Comparison of ENCODE assay signal across 11 cellular contexts in the genomic region with DNA sequence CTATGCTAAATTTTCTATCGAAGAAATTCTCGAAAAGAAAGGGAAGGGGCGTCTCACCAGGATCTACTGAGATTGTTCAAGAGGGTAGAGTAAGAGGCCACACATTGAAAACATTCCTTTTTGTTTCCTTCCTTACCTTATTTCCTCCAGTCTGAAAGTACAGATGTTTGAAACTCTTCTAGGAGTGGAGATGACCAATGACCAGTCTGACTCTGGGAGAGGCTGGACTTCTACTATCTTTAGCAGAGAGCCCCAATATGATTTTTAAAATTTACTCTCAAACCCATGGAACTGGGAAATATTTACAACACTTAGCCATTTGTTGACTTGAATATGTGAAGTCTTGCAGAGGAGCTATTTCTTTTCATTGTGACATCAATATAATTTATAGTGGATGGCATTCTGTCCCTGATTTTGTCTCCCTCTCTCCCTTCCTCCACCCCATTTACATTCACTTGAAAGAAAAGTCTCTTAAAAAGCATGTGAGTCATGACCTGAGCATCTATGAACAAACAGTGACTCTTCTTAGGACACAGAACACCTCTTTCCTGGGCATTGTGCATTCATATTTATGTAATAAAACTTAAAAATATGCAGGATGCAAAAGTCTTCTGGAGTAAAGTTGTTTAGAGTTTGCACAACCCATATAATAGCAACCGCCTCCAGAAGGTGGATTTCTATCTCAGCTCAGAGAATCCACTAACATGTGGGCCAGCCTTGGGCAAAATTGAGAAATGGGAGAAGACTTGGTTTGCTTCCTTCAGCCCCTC.
DNase-seq lines count a peak whose midpoint lies in the region; FAIRE-seq lines count a peak whose summit lies in the region.
"Had no signal": no experiment of that assay in that cellular context is flagged by ENCODE, and none has a peak within 500 bp of the region (broad histone marks: within the 10 kb centered on the region; RNA-seq: fewer than 3 reads in every experiment).

No MANE protein-coding gene starts in this region.

- in situ Hi-C loops in KBM-7 (cut with MboI; ENCODE audit: low pct_unique_long_range_greater_than_20kb, low sequenced_read_pairs), result no loop called here
- in situ Hi-C loops in ACHN (cut with HindIII; ENCODE audit: low pct_ligation_motif_present, low pct_unique_long_range_greater_than_20kb, low sequenced_read_pairs), result no loop called here

- no peak for FAIRE-seq in urothelium cell line (lab: Jason Lieb, UNC)

- peak; percentile 97 for DNase-seq in HCEC 1CT
- DNase-seq in T1000 (lab: John Stamatoyannopoulos, UW), result peak; percentile 14
- peak; percentile 22 for DNase-seq in glomerular visceral epithelial cell (ENCODE audit: extremely low spot score)
- peak; percentile 64 for DNase-seq in urothelium cell line (ENCODE audit: low spot score)
- DNase-seq in NCI-H1694 treated with DMSO at 0.1 percent for 48 hours (lab: John Stamatoyannopoulos, UW), result no peak
- no peak for DNase-seq in KBM-7
- no peak for DNase-seq in ACHN
- DNase-seq: activated CD8-positive, alpha-beta T cell treated with anti-CD3 and anti-CD28 coated beads, Interleukin-2, amount 10 ng/mL, durations not matched to agents 7 days and 5 days; activated naive CD4-positive, alpha-beta T cell treated with anti-CD3 and anti-CD28 coated beads for 36 hours; natural killer cell; NCI-H1930 had no signal

Comparison
In these comparisons a context has a peak if more than half of its experiments do, and no peak if none do; other contexts are left out.
1. DNase-seq: peak in HCEC 1CT (single experiment), T1000 (single experiment), glomerular visceral epithelial cell (single experiment) and urothelium cell line (single experiment); none in NCI-H1694 treated with DMSO at 0.1 percent for 48 hours (single experiment), KBM-7 (single experiment) and ACHN (single experiment).